Comparison of ENCODE assay signal across 27 cellular contexts in genomic region chr6:84013931-84014330, GRCh38. TPM values are rescaled to one million over a fixed set of nuclear protein-coding genes. Genes with fewer than 3 reads are reported as not detected.
"Had no signal": no experiment of that assay in that cellular context is flagged by ENCODE, and none has a peak within 500 bp of the region (broad histone marks: within the 10 kb centered on the region; RNA-seq: fewer than 3 reads in every experiment).

No MANE protein-coding gene starts in this region.

- H3K27me3 ChIP-seq: left lung, right atrium auricular region, stomach, thyroid gland, vagina had no signal

- H3K36me3 ChIP-seq: left lung, prostate gland, right atrium auricular region, stomach, thyroid gland, vagina had no signal

- DNase-seq: cortex of kidney; effector memory CD8-positive, alpha-beta T cell; erythroblast; head of caudate nucleus; left cardiac atrium; left lung; mesenchymal stem cell; midbrain; naive thymus-derived CD8-positive, alpha-beta T cell; nephron progenitor cell; nucleus accumbens; stimulated activated CD4-positive, alpha-beta T cell treated with anti-CD3 and anti-CD28 coated beads, Interleukin-2, amount 100 ng/mL, for 24 hours; stimulated activated CD4-positive, alpha-beta T cell treated with anti-CD3 and anti-CD28 coated beads, Interleukin-4, amount 100 ng/mL, for 24 hours; stimulated activated naive CD4-positive, alpha-beta T cell treated with Interleukin-2 at 50 U/mL for 16 hours; stomach; thyroid gland; trophoblast cell had no signal

- H3K27ac ChIP-seq: left lung, prostate gland, right atrium auricular region, stomach, thyroid gland, vagina had no signal

- H3K4me2 ChIP-seq: smooth muscle cell had no signal

- ATAC-seq: effector memory CD8-positive, alpha-beta T cell; left cardiac atrium; left lung; naive thymus-derived CD8-positive, alpha-beta T cell; sciatic nerve; stimulated activated effector memory CD8-positive, alpha-beta T cell treated with anti-CD3 and anti-CD28 coated beads, Interleukin-12 subunit alpha, Interleukin-12 subunit beta, amount 100 ng/mL, for 72 hours had no signal

- FAIRE-seq: endometrium, frontal cortex had no signal

- H3K9me3 ChIP-seq: left lung, prostate gland, right atrium auricular region, stomach, thyroid gland, vagina had no signal

- H3K4me3 ChIP-seq: left lung, prostate gland, right atrium auricular region, smooth muscle cell, stomach, thyroid gland, vagina had no signal

- H3K4me1 ChIP-seq: left lung, prostate gland, right atrium auricular region, stomach, thyroid gland, vagina had no signal

RNA-seq across cellular contexts. Expression of gene MRAP2, which starts 19.6 kb away (rescaled TPM):
- total RNA-seq: fibroblast of villous mesenchyme; kidney epithelial cell; naive thymus-derived CD8-positive, alpha-beta T cell had no signal
- polyA plus RNA-seq: naive thymus-derived CD8-positive, alpha-beta T cell had no signal
